Comparison of ENCODE assay signal across 24 cellular contexts in the genomic region with DNA sequence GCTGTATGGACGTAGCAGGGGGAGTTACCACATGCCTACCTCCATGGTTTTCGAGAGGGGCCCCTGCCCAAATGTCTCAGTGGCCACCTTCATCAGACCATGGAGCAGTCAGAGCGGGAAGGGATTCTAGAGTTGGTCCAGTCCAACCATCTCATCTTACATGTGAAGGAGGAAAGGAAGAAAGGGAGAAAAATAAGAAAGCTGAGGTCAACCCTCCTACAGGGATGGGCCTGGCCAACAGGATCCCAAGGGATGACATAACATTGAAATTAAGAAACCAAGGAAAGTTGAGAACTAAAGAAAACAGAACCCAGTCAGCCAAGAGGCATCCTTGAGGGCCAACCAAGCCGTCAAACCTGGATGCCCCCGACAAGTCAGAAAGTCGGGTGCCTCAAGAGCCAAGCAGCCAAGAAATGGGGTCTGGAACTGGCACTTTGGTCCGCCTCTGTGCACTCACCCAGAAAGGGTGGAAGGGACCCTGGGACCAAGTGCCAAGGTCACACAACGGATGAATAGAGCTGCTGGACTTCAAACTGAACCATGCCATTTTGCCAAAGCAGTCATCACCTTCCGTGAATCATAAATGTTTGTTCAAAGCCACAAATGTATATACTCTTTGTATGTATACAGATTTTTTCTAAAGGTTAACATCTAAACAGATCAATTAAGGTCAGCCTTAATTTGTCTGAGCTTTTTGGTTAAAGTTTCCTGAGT.
"Had no signal": no experiment of that assay in that cellular context is flagged by ENCODE, and none has a peak within 500 bp of the region (broad histone marks: within the 10 kb centered on the region; RNA-seq: fewer than 3 reads in every experiment).

No MANE protein-coding gene starts in this region.

- DNase-seq: colonic mucosa; dermis blood vessel endothelial cell; effector CD4-positive, alpha-beta T cell; erythroblast; heart left ventricle; hippocampal formation; left lung; lower lobe of right lung; midbrain; occipital lobe; psoas muscle; retina; stimulated activated CD4-positive, alpha-beta T cell treated with anti-CD3 and anti-CD28 coated beads, Interleukin-4, amount 100 ng/mL, for 1 hour; stimulated activated CD8-positive, alpha-beta memory T cell treated with anti-CD3 and anti-CD28 coated beads, Interleukin-4, amount 100 ng/mL, for 48 hours; stimulated activated naive CD8-positive, alpha-beta T cell treated with anti-CD3 and anti-CD28 coated beads, Interleukin-15, Interleukin-2, amounts not matched to agents 100 U/mL and 50 U/mL, for 24 hours; transverse colon had no signal

- H3K27me3 ChIP-seq: colonic mucosa, heart left ventricle, left lung, right lobe of liver, transverse colon had no signal

- H3K4me1 Mint-ChIP-seq: stimulated activated effector memory CD8-positive, alpha-beta T cell treated with anti-CD3 and anti-CD28 coated beads, Interleukin-12 subunit alpha, Interleukin-12 subunit beta, amount 100 ng/mL, for 72 hours had no signal

- H3K9me3 ChIP-seq: colonic mucosa, heart left ventricle, left lung, lower lobe of right lung, psoas muscle, right lobe of liver, transverse colon had no signal

- H3K9me3 Mint-ChIP-seq: endodermal cell; memory B cell; natural killer cell treated with Interleukin-12 subunit alpha and Interleukin-12 subunit beta and Interleukin-15 and Interleukin-18, amount 100 ng/mL, for 72 hours; stimulated activated effector memory CD8-positive, alpha-beta T cell treated with anti-CD3 and anti-CD28 coated beads, Interleukin-12 subunit alpha, Interleukin-12 subunit beta, amount 100 ng/mL, for 72 hours had no signal

- FAIRE-seq: endothelial cell of umbilical vein, frontal cortex, urothelium cell line had no signal

- ATAC-seq: heart left ventricle; left lung; lower lobe of right lung; natural killer cell treated with Interleukin-12 subunit alpha and Interleukin-12 subunit beta and Interleukin-15 and Interleukin-18, amount 100 ng/mL, for 72 hours; psoas muscle; right lobe of liver; stimulated activated effector memory CD8-positive, alpha-beta T cell treated with anti-CD3 and anti-CD28 coated beads, Interleukin-12 subunit alpha, Interleukin-12 subunit beta, amount 100 ng/mL, for 72 hours; stimulated activated naive CD8-positive, alpha-beta T cell treated with anti-CD3 and anti-CD28 coated beads, Interleukin-15, Interleukin-2, amounts not matched to agents 100 U/mL and 50 U/mL, for 24 hours had no signal

- H3K36me3 Mint-ChIP-seq: natural killer cell treated with Interleukin-12 subunit alpha and Interleukin-12 subunit beta and Interleukin-15 and Interleukin-18, amount 100 ng/mL, for 72 hours; stimulated activated effector memory CD8-positive, alpha-beta T cell treated with anti-CD3 and anti-CD28 coated beads, Interleukin-12 subunit alpha, Interleukin-12 subunit beta, amount 100 ng/mL, for 72 hours had no signal

- H3K4me3 ChIP-seq: colonic mucosa, heart left ventricle, left lung, lower lobe of right lung, psoas muscle, right lobe of liver, transverse colon had no signal

- H3K4me1 ChIP-seq: colonic mucosa, left lung, lower lobe of right lung, right lobe of liver, transverse colon had no signal

- H3K27ac Mint-ChIP-seq: endodermal cell; memory B cell; natural killer cell treated with Interleukin-12 subunit alpha and Interleukin-12 subunit beta and Interleukin-15 and Interleukin-18, amount 100 ng/mL, for 72 hours; stimulated activated effector memory CD8-positive, alpha-beta T cell treated with anti-CD3 and anti-CD28 coated beads, Interleukin-12 subunit alpha, Interleukin-12 subunit beta, amount 100 ng/mL, for 72 hours had no signal

- H3K27ac ChIP-seq: colonic mucosa, heart left ventricle, left lung, lower lobe of right lung, psoas muscle, right lobe of liver, transverse colon had no signal

- H3K4me3 Mint-ChIP-seq: endodermal cell; memory B cell; natural killer cell treated with Interleukin-12 subunit alpha and Interleukin-12 subunit beta and Interleukin-15 and Interleukin-18, amount 100 ng/mL, for 72 hours; stimulated activated effector memory CD8-positive, alpha-beta T cell treated with anti-CD3 and anti-CD28 coated beads, Interleukin-12 subunit alpha, Interleukin-12 subunit beta, amount 100 ng/mL, for 72 hours had no signal

- H3K36me3 ChIP-seq: colonic mucosa, heart left ventricle, left lung, lower lobe of right lung, right lobe of liver, transverse colon had no signal
